ENCODE assay signal across 25 cellular contexts in genomic region chr18:10495936-10496335, GRCh38. TPM values are rescaled to one million over a fixed set of nuclear protein-coding genes. Genes with fewer than 3 reads are reported as not detected.
"Had no signal": no experiment of that assay in that cellular context is flagged by ENCODE, and none has a peak within 500 bp of the region (broad histone marks: within the 10 kb centered on the region; RNA-seq: fewer than 3 reads in every experiment).

No MANE protein-coding gene starts in this region.

- H3K4me1 ChIP-seq: foreskin keratinocyte, heart right ventricle, neural progenitor cell, parathyroid adenoma, prostate gland, right atrium auricular region, thyroid gland had no signal

- H3K4me3 ChIP-seq: dorsolateral prefrontal cortex, heart right ventricle, left lung, mucosa of descending colon, neural progenitor cell, prostate gland, right atrium auricular region, stomach, thyroid gland had no signal

- H3K79me2 ChIP-seq: parathyroid adenoma had no signal

- H3K27ac ChIP-seq: dorsolateral prefrontal cortex, foreskin keratinocyte, heart right ventricle, left lung, neural progenitor cell, parathyroid adenoma, prostate gland, right atrium auricular region, stomach, thyroid gland had no signal

- H3K27me3 ChIP-seq: dorsolateral prefrontal cortex, foreskin keratinocyte, heart right ventricle, left lung, neural progenitor cell, right atrium auricular region, stomach, thyroid gland had no signal

- H2AFZ ChIP-seq: neural progenitor cell, parathyroid adenoma had no signal

- H3K36me3 ChIP-seq: heart right ventricle, left lung, neural progenitor cell, prostate gland, right atrium auricular region, stomach, thyroid gland had no signal

- ATAC-seq: foreskin keratinocyte; heart right ventricle; left cardiac atrium; left lung; mucosa of descending colon; naive thymus-derived CD4-positive, alpha-beta T cell; sciatic nerve; stimulated activated effector memory CD8-positive, alpha-beta T cell treated with anti-CD3 and anti-CD28 coated beads, Interleukin-12 subunit alpha, Interleukin-12 subunit beta, amount 100 ng/mL, for 72 hours had no signal

- DNase-seq: dorsolateral prefrontal cortex; effector CD4-positive, alpha-beta T cell; foreskin keratinocyte; glutamatergic neuron; heart right ventricle; hippocampal formation; left cardiac atrium; left lung; mesenchymal stem cell; mucosa of descending colon; naive thymus-derived CD4-positive, alpha-beta T cell; stimulated activated CD4-positive, alpha-beta T cell treated with anti-CD3 and anti-CD28 coated beads, Interleukin-2, amount 100 ng/mL, for 24 hours; stimulated activated CD4-positive, alpha-beta T cell treated with anti-CD3 and anti-CD28 coated beads, Interleukin-4, amount 100 ng/mL, for 24 hours; stimulated activated naive CD4-positive, alpha-beta T cell treated with Interleukin-2 at 50 U/mL for 16 hours; stomach; thyroid gland; trophoblast cell had no signal

- FAIRE-seq: islet of Langerhans had no signal

- H3K4me2 ChIP-seq: neural progenitor cell had no signal

- H3K9ac ChIP-seq: neural progenitor cell, parathyroid adenoma had no signal

- H3K9me3 ChIP-seq: heart right ventricle, left lung, mucosa of descending colon, prostate gland, right atrium auricular region, stomach, thyroid gland had no signal

RNA-seq across cellular contexts. Expression of gene APCDD1, which starts 41.5 kb away (rescaled TPM):
- total RNA-seq: lung microvascular endothelial cell had no signal
- polyA plus RNA-seq: naive thymus-derived CD4-positive, alpha-beta T cell had no signal
